Comparison of ENCODE assay signal across 8 cellular contexts in the genomic region with DNA sequence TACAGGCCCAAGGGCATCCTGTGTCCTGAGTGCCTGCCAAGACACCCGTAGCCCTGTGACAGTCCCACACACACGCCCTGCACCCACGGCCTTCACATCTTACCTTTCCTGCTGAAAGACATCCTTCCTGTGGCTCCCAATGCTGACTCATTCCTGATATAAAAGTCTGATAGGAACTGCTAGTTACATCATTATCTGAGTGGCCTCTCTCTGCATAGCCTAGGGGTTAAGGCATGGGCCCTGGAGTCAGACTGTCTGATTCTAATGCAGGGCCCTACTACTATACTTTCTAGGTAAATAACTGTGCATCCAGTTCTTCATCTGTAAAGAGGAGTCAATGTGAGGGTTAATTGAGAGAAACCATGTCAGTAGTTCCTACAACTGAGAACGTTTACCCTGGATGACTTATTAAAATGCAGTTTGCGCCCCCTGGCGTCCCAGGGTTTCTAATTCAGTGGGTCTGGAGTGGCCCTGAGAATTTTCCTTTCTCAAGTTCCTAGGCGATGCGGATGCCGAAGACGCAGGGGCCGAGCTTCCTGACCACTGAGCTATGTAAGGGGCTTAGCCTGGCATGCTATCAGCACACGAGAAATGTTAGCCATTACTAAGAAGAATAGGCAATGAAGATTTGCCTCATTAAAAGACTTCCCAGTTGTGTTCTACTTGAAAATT. TPM values are rescaled to one million over a fixed set of nuclear protein-coding genes. Genes with fewer than 3 reads are reported as not detected.
DNase-seq lines count a peak whose midpoint lies in the region; ATAC-seq and TF ChIP-seq lines count a peak whose summit lies in the region.

No MANE protein-coding gene starts in this region.

- H3K27me3 ChIP-seq in HAP-1 (ENCODE audit: low read depth) (no peaks in the 10 kb centered on the region), SU-DHL-6 (ENCODE audit: low read length) (no peaks in the 10 kb centered on the region), adipocyte (replicated peaks; ENCODE audit: control insufficient read depth, insufficient read depth, low read length) (no peaks in the 10 kb centered on the region), right cardiac atrium (ENCODE audit: control insufficient read depth, insufficient read depth) (no peaks in the 10 kb centered on the region)

- H2AFZ ChIP-seq in SU-DHL-6 (ENCODE audit: low read depth, low read length, severe bottlenecking) = no peak overlapping the region

- 8% methylated on average over 12 of the region's 12 CpGs for WGBS in right cardiac atrium

- H3K4me3 ChIP-seq in HAP-1 = no peak overlapping the region
- H3K4me3 ChIP-seq in SU-DHL-6 (ENCODE audit: insufficient read depth, low read length, poor library complexity, severe bottlenecking) = no peak overlapping the region
- no peak overlapping the region for H3K4me3 ChIP-seq in adipocyte (ENCODE audit: low read length)
- no peak overlapping the region for H3K4me3 ChIP-seq in right cardiac atrium (ENCODE audit: low read length)

- in situ Hi-C loops in HAP-1 (cut with MboI; ENCODE audit: low sequenced_read_pairs) = loop anchor here (5.0 kb wide), 1 partner anchor 123 kb away; no protein-coding TSS in a partner anchor

- intact Hi-C loops in right cardiac atrium (cut with DNase I) = loop anchor here in 3 of 4 donors (2.0 kb wide), 2 partner anchors 119 to 121 kb away; no protein-coding TSS in a partner anchor

- peak; percentile 64 to 71 for ATAC-seq in right cardiac atrium
- no peak for ATAC-seq in HG03439 (IDR thresholded peaks at IDR 0.05; ENCODE audit: unreplicated experiment)

- DNase-seq in Daoy (ENCODE audit: low read depth) (peak; percentile 75), HAP-1 (ENCODE audit: low spot score in 2 of 2) (peak; percentile 71 to 91), NCI-H1092 treated with DMSO at 0.1 percent for 48 hours (lab: John Stamatoyannopoulos, UW) (peak; percentile 46), adipocyte (ENCODE audit: low read depth) (peak; percentile 96), right cardiac atrium (peak; percentile 80 to 93 (median 81)), retina (peak; percentile 75)

- H3K9me3 ChIP-seq in HAP-1 (no peaks in the 10 kb centered on the region), SU-DHL-6 (ENCODE audit: insufficient read depth, low read length) (no peaks in the 10 kb centered on the region), adipocyte (ENCODE audit: control insufficient read depth, low read length) (no peaks in the 10 kb centered on the region), right cardiac atrium (ENCODE audit: control insufficient read depth, low read length) (no peaks in the 10 kb centered on the region)

- no peaks in the 10 kb centered on the region for H3K9me2 ChIP-seq in SU-DHL-6 (replicated peaks; ENCODE audit: insufficient read depth, low read length)

- H3K36me3 ChIP-seq in HAP-1 (replicated peaks) (no peaks in the 10 kb centered on the region), SU-DHL-6 (ENCODE audit: low read length) (no peaks in the 10 kb centered on the region), adipocyte (ENCODE audit: control insufficient read depth, insufficient read depth, low read length, severe bottlenecking) (no peaks in the 10 kb centered on the region)

- H3K27ac ChIP-seq in SU-DHL-6 (ENCODE audit: low read depth, low read length) = no peak overlapping the region
- no peak overlapping the region for H3K27ac ChIP-seq in right cardiac atrium (ENCODE audit: low read length)

- H4K20me1 ChIP-seq in SU-DHL-6 (ENCODE audit: low read depth, low read length) = no peaks in the 10 kb centered on the region

- H3K4me2 ChIP-seq in SU-DHL-6 (ENCODE audit: low read depth, low read length, poor library complexity, severe bottlenecking) = no peak overlapping the region

- TF ChIP-seq CTCF in SU-DHL-6 (IDR thresholded peaks at IDR 0.05; ENCODE audit: insufficient read depth, low read length, poor library complexity, severe bottlenecking) = peak; percentile 76

- no peaks in the 10 kb centered on the region for H3K4me1 ChIP-seq in HAP-1
- H3K4me1 ChIP-seq in adipocyte (ENCODE audit: control insufficient read depth, insufficient read depth, low read length) = peaks cover 4% of the 10 kb centered on the region
- H3K4me1 ChIP-seq in right cardiac atrium (ENCODE audit: control insufficient read depth, insufficient read depth, low read length) = no peaks in the 10 kb centered on the region

- H3K9ac ChIP-seq in SU-DHL-6 (ENCODE audit: low read length) (no peak overlapping the region), adipocyte (ENCODE audit: low read length) (no peak overlapping the region)

- no peaks in the 10 kb centered on the region for H3F3A ChIP-seq in SU-DHL-6 (ENCODE audit: insufficient read depth)

- H3K79me2 ChIP-seq in SU-DHL-6 (ENCODE audit: insufficient read depth, low read length) = no peaks in the 10 kb centered on the region

RNA-seq across cellular contexts. Expression of a gene that starts 6.0 kb away (rescaled TPM):
- not detected in 2 replicates for total RNA-seq in Daoy (2014; rRNA removed; shearing (Covaris generic))
- total RNA-seq in right cardiac atrium = not detected
- not detected for polyA plus RNA-seq in right cardiac atrium

Comparison
In these comparisons a context has a peak if more than half of its experiments do, and no peak if none do; other contexts are left out.
1. DNase-seq: peak in every context shown above with its lines; median percentile 96 in adipocyte; 81 in HAP-1; 81 in right cardiac atrium; 75 in Daoy; 75 in retina; 46 in NCI-H1092 treated with DMSO at 0.1 percent for 48 hours.